21 cellular contexts compared by ENCODE assay signal in genomic region chr19:48796468-48797083, GRCh38. TPM values are rescaled to one million over a fixed set of nuclear protein-coding genes. Genes with fewer than 3 reads are reported as not detected.
DNase-seq lines count a peak whose midpoint lies in the region; ATAC-seq and TF ChIP-seq lines count a peak whose summit lies in the region.
"Had no signal": no experiment of that assay in that cellular context is flagged by ENCODE, and none has a peak within 500 bp of the region (broad histone marks: within the 10 kb centered on the region; RNA-seq: fewer than 3 reads in every experiment).

No MANE protein-coding gene starts in this region.

- peaks cover 16% of the 10 kb centered on the region for H3K4me1 Mint-ChIP-seq in stimulated activated effector memory CD8-positive, alpha-beta T cell treated with anti-CD3 and anti-CD28 coated beads, Interleukin-12 subunit alpha, Interleukin-12 subunit beta, amount 100 ng/mL, for 72 hours

- POLR2A ChIA-PET in IMR-90 (lab: Charles Lee; ENCODE audit: unreplicated experiment), result no interaction called here

- H3K4me1 ChIP-seq in IMR-90 (ENCODE audit: control insufficient read depth, insufficient read depth, low read length) (peaks cover 10% of the 10 kb centered on the region), neuronal stem cell (ENCODE audit: control insufficient read depth in 2 of 2, insufficient read depth in 1 of 2, low read depth in 1 of 2, low read length in 2 of 2) (peaks cover 3 to 8% of the 10 kb centered on the region in 2 donors), tibial nerve (peaks cover 0 to 22% (median 6%) of the 10 kb centered on the region in 4 donors), trophoblast cell (ENCODE audit: control insufficient read depth in 1 of 2, insufficient read depth in 2 of 2, low read length in 2 of 2) (peaks cover 3% of the 10 kb centered on the region in 2 experiments)

- H4K12ac ChIP-seq in trophoblast cell (ENCODE audit: low read depth, low read length), result no peak overlapping the region

- WGBS in IMR-90 (ENCODE audit: extremely low coverage in 2 of 2, insufficient read length in 1 of 2), 2 experiments, result 60% methylated on average over 1 of the region's 19 CpGs; no CpG with 5 or more reads in 1 of the 2 experiments
- WGBS in neuronal stem cell (ENCODE audit: extremely low coverage in 2 of 2, insufficient read length in 2 of 2, insufficient replicate concordance in 1 of 2), 2 donors, result no CpG with 5 or more reads among the region's 19 CpGs
- 80 to 86% methylated on average over 19 of the region's 19 CpGs for WGBS in tibial nerve, 2 donors
- WGBS in trophoblast cell (ENCODE audit: extremely low coverage, insufficient coverage, insufficient read length), result no CpG with 5 or more reads among the region's 19 CpGs

- H3K56ac ChIP-seq in IMR-90 (ENCODE audit: extremely low read depth, insufficient read depth, low read length), result no peak overlapping the region

- BruUV-seq in IMR-90 (replicated peaks; lab: Mats Ljungman, UMichigan), result no TSS peak

- no peak for TF ChIP-seq EP300 in tibial nerve (IDR thresholded peaks at IDR 0.05)

- CTCF ChIA-PET in IMR-90 (lab: Yijun Ruan, JAX), result interaction anchor here (2.3 kb wide), 1 partner anchor 40 kb away, joined by 14 read pairs; the partner anchor contains the start of gene HSD17B14

- H2BK5ac ChIP-seq in IMR-90 (ENCODE audit: low read depth, low read length, poor library complexity, severe bottlenecking), result no peak overlapping the region
- H2BK5ac ChIP-seq in neuronal stem cell (ENCODE audit: low read length), result peak overlapping the region; percentile 67
- no peak overlapping the region for H2BK5ac ChIP-seq in trophoblast cell (ENCODE audit: low read depth, low read length, poor library complexity)

- H3K36me3 ChIP-seq in IMR-90 (ENCODE audit: control insufficient read depth, insufficient read depth, low read length) (no peaks in the 10 kb centered on the region), neuronal stem cell (replicated peaks in 1 of 2; ENCODE audit: control insufficient read depth in 2 of 2, insufficient read depth in 2 of 2, low read length in 2 of 2) (peaks cover 0 to 3% of the 10 kb centered on the region in 2 donors), tibial nerve (peaks cover 0 to 36% (median 0%) of the 10 kb centered on the region in 3 donors), trophoblast cell (ENCODE audit: control insufficient read depth in 1 of 2, insufficient read depth in 2 of 2, low read length in 2 of 2) (no peaks in the 10 kb centered on the region)
- H3K36me3 ChIP-seq: SJCRH30 had no signal

- H4K5ac ChIP-seq in IMR-90 (ENCODE audit: low read depth, low read length), result no peak overlapping the region

- H2BK15ac ChIP-seq in IMR-90 (ENCODE audit: low read depth, low read length) (no peak overlapping the region), neuronal stem cell (ENCODE audit: low read length) (peak overlapping the region; percentile 82)

- H3K9me3 ChIP-seq in IMR-90 (ENCODE audit: control insufficient read depth, insufficient read depth, low read length) (no peaks in the 10 kb centered on the region), neuronal stem cell (replicated peaks in 1 of 2; ENCODE audit: control insufficient read depth in 2 of 2, insufficient read depth in 1 of 2, low read depth in 1 of 2, low read length in 2 of 2) (no peaks in the 10 kb centered on the region), tibial nerve (no peaks in the 10 kb centered on the region), trophoblast cell (ENCODE audit: insufficient read depth, low read depth, low read length) (no peaks in the 10 kb centered on the region)
- H3K9me3 ChIP-seq: SJCRH30 had no signal

- no peaks in the 10 kb centered on the region for H3K27me3 ChIP-seq in IMR-90 (ENCODE audit: control insufficient read depth, insufficient read depth, low read length)
- H3K27me3 ChIP-seq in neuronal stem cell (ENCODE audit: control insufficient read depth in 3 of 3, insufficient read depth in 3 of 3, low read depth in 1 of 3, low read length in 3 of 3), result no peaks in the 10 kb centered on the region
- H3K27me3 ChIP-seq in tibial nerve, result no peaks in the 10 kb centered on the region
- no peaks in the 10 kb centered on the region for H3K27me3 ChIP-seq in trophoblast cell (ENCODE audit: insufficient read depth, low read length)
- H3K27me3 ChIP-seq: SJCRH30 had no signal

- H3K18ac ChIP-seq in IMR-90 (ENCODE audit: low read depth, low read length) (no peak overlapping the region), neuronal stem cell (ENCODE audit: low read length) (peak overlapping the region; percentile 36), trophoblast cell (ENCODE audit: low read length) (no peak overlapping the region)

- H3K4me2 ChIP-seq in IMR-90 (ENCODE audit: low read depth, low read length) (no peak overlapping the region), neuronal stem cell (ENCODE audit: insufficient read depth, low read length, poor library complexity, severe bottlenecking) (no peak overlapping the region), trophoblast cell (ENCODE audit: low read length) (no peak overlapping the region)

- H2BK12ac ChIP-seq in neuronal stem cell (ENCODE audit: low read length) (no peak overlapping the region), trophoblast cell (ENCODE audit: low read length) (no peak overlapping the region)

- H3K27ac ChIP-seq in IMR-90 (ENCODE audit: insufficient read depth, low read length), result no peak overlapping the region
- peak overlapping the region; percentile 52 for H3K27ac ChIP-seq in caudate nucleus (ENCODE audit: low read depth, low read length)
- H3K27ac ChIP-seq in neuronal stem cell (replicated peaks; ENCODE audit: low read length), result no peak overlapping the region
- H3K27ac ChIP-seq in tibial nerve, result peak overlapping the region; percentile 50 to 95 (median 69)
- no peak overlapping the region for H3K27ac ChIP-seq in trophoblast cell (ENCODE audit: low read depth, low read length)

- H2BK120ac ChIP-seq in IMR-90 (ENCODE audit: low read depth, low read length) (no peak overlapping the region), neuronal stem cell (ENCODE audit: low read depth, low read length) (no peak overlapping the region), trophoblast cell (ENCODE audit: insufficient read depth, low read length, poor library complexity) (no peak overlapping the region)

- no peak overlapping the region for H3K14ac ChIP-seq in IMR-90 (replicated peaks; ENCODE audit: low read depth, low read length)
- H3K14ac ChIP-seq in neuronal stem cell (ENCODE audit: low read length), result no peak overlapping the region
- no peak overlapping the region for H3K14ac ChIP-seq in trophoblast cell (ENCODE audit: low read length)

- H3K79me1 ChIP-seq in IMR-90 (ENCODE audit: low read depth in 1 of 2, low read length in 2 of 2), result no peaks in the 10 kb centered on the region
- no peaks in the 10 kb centered on the region for H3K79me1 ChIP-seq in neuronal stem cell (ENCODE audit: low read depth, low read length)
- peaks cover 5% of the 10 kb centered on the region for H3K79me1 ChIP-seq in trophoblast cell (ENCODE audit: low read length)

- H3K36me3 Mint-ChIP-seq in stimulated activated effector memory CD8-positive, alpha-beta T cell treated with anti-CD3 and anti-CD28 coated beads, Interleukin-12 subunit alpha, Interleukin-12 subunit beta, amount 100 ng/mL, for 72 hours, result peaks cover 5% of the 10 kb centered on the region
- H3K36me3 Mint-ChIP-seq: stimulated activated memory B cell treated with anti-CD40 and anti-IgM and Interleukin-4, amounts not matched to agents 10 μg/mL and 1 μg/mL and 100 μg/mL, for 72 hours had no signal

- H3K4me3 ChIP-seq in IMR-90 (ENCODE audit: insufficient read depth, low read depth, low read length) (no peak overlapping the region), neuronal stem cell (ENCODE audit: low read length in 2 of 2) (no peak overlapping the region), tibial nerve (no peak overlapping the region), trophoblast cell (ENCODE audit: low read depth, low read length) (no peak overlapping the region)
- H3K4me3 ChIP-seq: SJCRH30 had no signal

- no peak overlapping the region for H3K27ac Mint-ChIP-seq in stimulated activated effector memory CD8-positive, alpha-beta T cell treated with anti-CD3 and anti-CD28 coated beads, Interleukin-12 subunit alpha, Interleukin-12 subunit beta, amount 100 ng/mL, for 72 hours

- H3K4me3 Mint-ChIP-seq in stimulated activated effector memory CD8-positive, alpha-beta T cell treated with anti-CD3 and anti-CD28 coated beads, Interleukin-12 subunit alpha, Interleukin-12 subunit beta, amount 100 ng/mL, for 72 hours, result no peak overlapping the region
- H3K4me3 Mint-ChIP-seq: stimulated activated memory B cell treated with anti-CD40 and anti-IgM and Interleukin-4, amounts not matched to agents 10 μg/mL and 1 μg/mL and 100 μg/mL, for 72 hours had no signal

- no peaks in the 10 kb centered on the region for H3K79me2 ChIP-seq in trophoblast cell (ENCODE audit: control insufficient read depth, insufficient read depth, low read length, poor library complexity)

- DNase-seq in IMR-90 (no peak), caudate nucleus (lab: John Stamatoyannopoulos, UW) (peak in 1 of 61 donors; percentile 71), neuronal stem cell (ENCODE audit: low spot score) (no peak), tibial nerve (ENCODE audit: low spot score in 2 of 2) (no peak), CD1c-positive myeloid dendritic cell (ENCODE audit: extremely low spot score) (no peak), trophoblast cell (no peak)
- no peak for DNase-seq in stimulated activated effector memory CD8-positive, alpha-beta T cell treated with anti-CD3 and anti-CD28 coated beads, Interleukin-12 subunit alpha, Interleukin-12 subunit beta, amount 100 ng/mL, for 72 hours (ENCODE audit: low spot score in 2 of 2)
- DNase-seq: activated gamma-delta T cell; DMS153; Karpas-422; NCI-H1092 treated with DMSO at 0.1 percent for 48 hours; NCI-H2107; NCI-H524 treated with DMSO at 0.1 percent for 48 hours; posterior cingulate gyrus; SJCRH30; stimulated activated CD4-positive, alpha-beta T cell treated with anti-CD3 and anti-CD28 coated beads, Interleukin-12 subunit alpha, Interleukin-12 subunit beta, amount 100 ng/mL, for 4 hours had no signal

- H2AK5ac ChIP-seq in IMR-90 (ENCODE audit: low read depth, low read length) (no peak overlapping the region), neuronal stem cell (ENCODE audit: low read depth, low read length) (peak overlapping the region; percentile 87), trophoblast cell (ENCODE audit: low read length) (no peak overlapping the region)

- H3K4ac ChIP-seq in IMR-90 (ENCODE audit: low read depth, low read length), result no peak overlapping the region
- H3K4ac ChIP-seq in neuronal stem cell (ENCODE audit: low read length), result no peak overlapping the region
- no peak overlapping the region for H3K4ac ChIP-seq in trophoblast cell (ENCODE audit: low read depth, low read length)

- H2BK20ac ChIP-seq in IMR-90 (ENCODE audit: low read depth, low read length), result no peak overlapping the region

- no peaks in the 10 kb centered on the region for H3K9me1 ChIP-seq in IMR-90 (ENCODE audit: insufficient read depth, low read length)

- dilution Hi-C loops in IMR-90 (cut with HindIII; ENCODE audit: low sequenced_read_pairs, unreplicated experiment), result no loop called here

- TF ChIP-seq CTCF in IMR-90 (conservative IDR thresholded peaks at IDR 0.05; ENCODE audit: low read depth, low read length) (no peak), tibial nerve (IDR thresholded peaks at IDR 0.05) (no peak)

- H4K20me1 ChIP-seq in IMR-90 (ENCODE audit: insufficient read depth, low read length), result 0 out of 2 replicates have a peak, but pooled peaks cover 2% of the 10 kb centered on the region

- H4K91ac ChIP-seq in IMR-90 (ENCODE audit: insufficient read depth, low read depth, low read length) (no peak overlapping the region), neuronal stem cell (ENCODE audit: low read depth, low read length, poor library complexity) (no peak overlapping the region), trophoblast cell (ENCODE audit: low read depth, low read length) (no peak overlapping the region)

- in situ Hi-C loops in IMR-90 (cut with MboI; ENCODE audit: low sequenced_read_pairs), result no loop called here

- H3K9me3 Mint-ChIP-seq in stimulated activated effector memory CD8-positive, alpha-beta T cell treated with anti-CD3 and anti-CD28 coated beads, Interleukin-12 subunit alpha, Interleukin-12 subunit beta, amount 100 ng/mL, for 72 hours, result no peaks in the 10 kb centered on the region
- H3K9me3 Mint-ChIP-seq: stimulated activated memory B cell treated with anti-CD40 and anti-IgM and Interleukin-4, amounts not matched to agents 10 μg/mL and 1 μg/mL and 100 μg/mL, for 72 hours had no signal

- H3K23ac ChIP-seq in IMR-90 (ENCODE audit: low read depth, low read length) (no peak overlapping the region), neuronal stem cell (ENCODE audit: low read depth, low read length, poor library complexity) (peak overlapping the region; percentile 52), trophoblast cell (ENCODE audit: low read length) (no peak overlapping the region)

- TF ChIP-seq POLR2A in IMR-90 (IDR thresholded peaks at IDR 0.05; ENCODE audit: low read depth, low read length) (no peak), tibial nerve (IDR thresholded peaks at IDR 0.05) (no peak)

- intact Hi-C loops in IMR-90 (cut with micrococcal nuclease), result no loop called here

- ATAC-seq in IMR-90 (ENCODE audit: low read depth), result no peak
- no peak for ATAC-seq in stimulated activated effector memory CD8-positive, alpha-beta T cell treated with anti-CD3 and anti-CD28 coated beads, Interleukin-12 subunit alpha, Interleukin-12 subunit beta, amount 100 ng/mL, for 72 hours
- ATAC-seq: stimulated activated memory B cell treated with anti-CD40 and anti-IgM and Interleukin-4, amounts not matched to agents 10 μg/mL and 1 μg/mL and 100 μg/mL, for 72 hours had no signal

- H4K8ac ChIP-seq in IMR-90 (ENCODE audit: low read depth in 2 of 2, low read length in 2 of 2), result no peak overlapping the region
- no peak overlapping the region for H4K8ac ChIP-seq in neuronal stem cell (ENCODE audit: low read depth, low read length)
- H4K8ac ChIP-seq in trophoblast cell (ENCODE audit: low read depth, low read length), result no peak overlapping the region

- TF ChIP-seq RAD21 in IMR-90 (IDR thresholded peaks at IDR 0.05; ENCODE audit: low read length), result no peak

- H2AFZ ChIP-seq in IMR-90 (replicated peaks; ENCODE audit: low read length, poor library complexity), result no peak overlapping the region
- no peak overlapping the region for H2AFZ ChIP-seq in neuronal stem cell (ENCODE audit: low read length)
- no peak overlapping the region for H2AFZ ChIP-seq in trophoblast cell (ENCODE audit: insufficient read depth, low read length, poor library complexity)

- no peak overlapping the region for H3K9ac ChIP-seq in IMR-90 (ENCODE audit: low read depth, low read length)
- peak overlapping the region; percentile 35 for H3K9ac ChIP-seq in neuronal stem cell (ENCODE audit: low read depth, low read length, poor library complexity)
- H3K9ac ChIP-seq in trophoblast cell (ENCODE audit: low read length), result no peak overlapping the region

- H2AK9ac ChIP-seq in IMR-90 (replicated peaks; ENCODE audit: low read depth, low read length, poor library complexity), result peak overlapping the region; percentile 28

RNA-seq across cellular contexts. Expression of gene BCAT2, which starts 14.3 kb away (rescaled TPM):
- total RNA-seq in IMR-90 (2012; rRNA removed) (20.1 and 21.7 TPM in 2 replicates), tibial nerve (100 to 1,000 TPM in 1 of 4 donors, 10 to 100 TPM in 3; 75.8 to 108 (median 88.3) TPM)
- polyA plus RNA-seq in IMR-90 (2012; rRNA removed), result 42.2 and 45.3 TPM in 2 replicates
- polyA plus RNA-seq in IMR-90 (2012; cell fraction: cytosol; rRNA removed), result 28.9 and 55.2 TPM in 2 replicates
- polyA plus RNA-seq in IMR-90 (2012; cell fraction: nucleus; rRNA removed; ENCODE audit: low replicate concordance), result 35.9 and 75.7 TPM in 2 replicates
- 49.0 TPM for polyA plus RNA-seq in neuronal stem cell (2013, experiment 1 of 2)
- 48.6 TPM for polyA plus RNA-seq in neuronal stem cell (2013, experiment 2 of 2)
- polyA plus RNA-seq in trophoblast cell (2013), result 13.9 and 14.9 TPM in 2 replicates

RNA-seq across cellular contexts. Expression of gene HSD17B14, which starts 39.7 kb away (rescaled TPM):
- total RNA-seq in IMR-90 (2012; rRNA removed), result 0.54 and 0.56 TPM in 2 replicates
- polyA plus RNA-seq in IMR-90 (2012; rRNA removed), result 4.5 and 5.6 TPM in 2 replicates
- polyA plus RNA-seq in IMR-90 (2012; cell fraction: cytosol; rRNA removed), result 7.9 TPM in 2 replicates
- polyA plus RNA-seq in IMR-90 (2012; cell fraction: nucleus; rRNA removed; ENCODE audit: low replicate concordance), result 14.0 and 14.9 TPM in 2 replicates
- 24.4 TPM for polyA plus RNA-seq in neuronal stem cell (2013, experiment 1 of 2)
- polyA plus RNA-seq in neuronal stem cell (2013, experiment 2 of 2), result 24.3 TPM
- total RNA-seq in tibial nerve, result 10 to 100 TPM; 20.1 to 34.5 (median 26.3) TPM
- 22.2 and 25.7 TPM in 2 replicates for polyA plus RNA-seq in trophoblast cell (2013)
- total RNA-seq: SJCRH30 had no signal

RNA-seq across cellular contexts. Expression of gene FGF21, which starts 41.3 kb away (rescaled TPM):
- total RNA-seq in IMR-90 (2012; rRNA removed), result not detected in 2 replicates
- not detected in 2 replicates for polyA plus RNA-seq in IMR-90 (2012; rRNA removed)
- not detected in 2 replicates for polyA plus RNA-seq in IMR-90 (2012; cell fraction: cytosol; rRNA removed)
- polyA plus RNA-seq in IMR-90 (2012; cell fraction: nucleus; rRNA removed; ENCODE audit: low replicate concordance), result not detected in 2 replicates
- not detected for polyA plus RNA-seq in neuronal stem cell (2013, experiment 1 of 2)
- polyA plus RNA-seq in neuronal stem cell (2013, experiment 2 of 2), result not detected
- not detected for total RNA-seq in tibial nerve
- 0.74 and 0.75 TPM in 2 replicates for polyA plus RNA-seq in trophoblast cell (2013)
- total RNA-seq: frontal cortex, OCI-LY7, SJCRH30 had no signal
- polyA plus RNA-seq: BJ had no signal

RNA-seq across cellular contexts. Expression of gene FUT1, which starts 44.1 kb away (rescaled TPM):
- under 0.01 and 0.18 TPM in 2 replicates for total RNA-seq in IMR-90 (2012; rRNA removed)
- 0.03 and 0.09 TPM in 2 replicates for polyA plus RNA-seq in IMR-90 (2012; rRNA removed)
- polyA plus RNA-seq in IMR-90 (2012; cell fraction: cytosol; rRNA removed), result 0.01 and 0.12 TPM in 2 replicates
- 0.02 and 0.04 TPM in 2 replicates for polyA plus RNA-seq in IMR-90 (2012; cell fraction: nucleus; rRNA removed; ENCODE audit: low replicate concordance)
- polyA plus RNA-seq in neuronal stem cell (2013, experiment 1 of 2), result 0.99 TPM
- 1.0 TPM for polyA plus RNA-seq in neuronal stem cell (2013, experiment 2 of 2)
- total RNA-seq in tibial nerve, result 1 to 10 TPM in 3 of 4 donors, under 1 TPM in 1; 0.98 to 4.2 (median 2.4) TPM
- polyA plus RNA-seq in trophoblast cell (2013), result 0.71 and 0.79 TPM in 2 replicates
- total RNA-seq: SJCRH30 had no signal

RNA-seq across cellular contexts. Expression of gene IZUMO1, which starts 49.9 kb away (rescaled TPM):
- not detected in 2 replicates for total RNA-seq in IMR-90 (2012; rRNA removed)
- not detected in 2 replicates for polyA plus RNA-seq in IMR-90 (2012; rRNA removed)
- not detected in 2 replicates for polyA plus RNA-seq in IMR-90 (2012; cell fraction: cytosol; rRNA removed)
- polyA plus RNA-seq in IMR-90 (2012; cell fraction: nucleus; rRNA removed; ENCODE audit: low replicate concordance), result 0.05 and 0.07 TPM in 2 replicates
- 0.01 TPM for polyA plus RNA-seq in neuronal stem cell (2013, experiment 1 of 2)
- 0.03 TPM for polyA plus RNA-seq in neuronal stem cell (2013, experiment 2 of 2)
- total RNA-seq in tibial nerve, result under 1 TPM in 2 of 4 donors, not detected in 2; 0.21 to 0.30 TPM
- 0.08 and 0.10 TPM in 2 replicates for polyA plus RNA-seq in trophoblast cell (2013)
- total RNA-seq: frontal cortex, OCI-LY7, SJCRH30 had no signal
- polyA plus RNA-seq: BJ, liver had no signal

Comparison
In these comparisons a context has a peak if more than half of its experiments do, and no peak if none do; other contexts are left out.
1. H3K27ac ChIP-seq: peak in caudate nucleus (single experiment) and tibial nerve (4 of 4); none in IMR-90 (single experiment), neuronal stem cell (single experiment) and trophoblast cell (single experiment).
2. RNA of gene HSD17B14, which starts 39.7 kb away (total RNA-seq): 20.1 to 34.5 TPM in tibial nerve; 0.54 to 0.56 TPM in IMR-90; every median in the first group is over 10 times any median in the second.